ENCODE assay signal across 22 cellular contexts in genomic region chr1:63143482-63143881, GRCh38.
"Had no signal": no experiment of that assay in that cellular context is flagged by ENCODE, and none has a peak within 500 bp of the region (broad histone marks: within the 10 kb centered on the region; RNA-seq: fewer than 3 reads in every experiment).

No MANE protein-coding gene starts in this region.

- H3K27ac ChIP-seq: ascending aorta, cardiac muscle cell, heart right ventricle, lower lobe of right lung, ovary, spleen, suprapubic skin had no signal

- H3K9me3 ChIP-seq: ascending aorta, lower lobe of right lung, ovary, spleen, suprapubic skin had no signal

- H3K4me3 ChIP-seq: ascending aorta, cardiac muscle cell, heart right ventricle, lower lobe of right lung, ovary, spleen, suprapubic skin had no signal

- H3K27ac Mint-ChIP-seq: activated naive CD4-positive, alpha-beta T cell treated with anti-CD3 and anti-CD28 coated beads for 36 hours; mesothelial cell of epicardium; stimulated activated naive CD8-positive, alpha-beta T cell treated with anti-CD3 and anti-CD28 coated beads, Interleukin-15, Interleukin-2, amounts not matched to agents 100 ng/mL and 50 ng/mL, for 24 hours; T-helper 2 cell treated with Interferon-gamma antibody and Interleukin-4, amounts not matched to agents 5 μg/mL and 100 μg/mL, for 36 hours had no signal

- H3K27me3 ChIP-seq: ascending aorta, ovary had no signal

- FAIRE-seq: colon, endometrium, islet of Langerhans had no signal

- H3K4me1 Mint-ChIP-seq: mesothelial cell of epicardium had no signal

- H3K4me3 Mint-ChIP-seq: activated naive CD4-positive, alpha-beta T cell treated with anti-CD3 and anti-CD28 coated beads for 36 hours; mesothelial cell of epicardium; neural crest cell; stimulated activated naive CD8-positive, alpha-beta T cell treated with anti-CD3 and anti-CD28 coated beads, Interleukin-15, Interleukin-2, amounts not matched to agents 100 ng/mL and 50 ng/mL, for 24 hours; T-helper 2 cell treated with Interferon-gamma antibody and Interleukin-4, amounts not matched to agents 5 μg/mL and 100 μg/mL, for 36 hours had no signal

- ATAC-seq: esophagus mucosa, heart right ventricle, left colon, lower lobe of right lung, sciatic nerve had no signal

- H3K4me1 ChIP-seq: ascending aorta, heart right ventricle, lower lobe of right lung, spleen, suprapubic skin had no signal

- H3K36me3 ChIP-seq: ascending aorta, cardiac muscle cell, heart right ventricle, lower lobe of right lung, ovary, spleen, suprapubic skin had no signal

- DNase-seq: activated CD4-positive, alpha-beta T cell treated with anti-CD3 and anti-CD28 coated beads, Interleukin-2, amount 50 U/mL, for 1 hour; activated CD4-positive, CD25-positive, alpha-beta regulatory T cell; activated naive CD4-positive, alpha-beta T cell treated with anti-CD3 and anti-CD28 coated beads for 36 hours; foreskin melanocyte; heart right ventricle; left colon; lower lobe of right lung; ovary; spleen; trophoblast cell had no signal

- H3K9me3 Mint-ChIP-seq: neural crest cell; stimulated activated naive CD8-positive, alpha-beta T cell treated with anti-CD3 and anti-CD28 coated beads, Interleukin-15, Interleukin-2, amounts not matched to agents 100 ng/mL and 50 ng/mL, for 24 hours; T-helper 2 cell treated with Interferon-gamma antibody and Interleukin-4, amounts not matched to agents 5 μg/mL and 100 μg/mL, for 36 hours had no signal

- H3K36me3 Mint-ChIP-seq: mesothelial cell of epicardium had no signal
